ENCODE assay signal across 8 cellular contexts in the genomic region with DNA sequence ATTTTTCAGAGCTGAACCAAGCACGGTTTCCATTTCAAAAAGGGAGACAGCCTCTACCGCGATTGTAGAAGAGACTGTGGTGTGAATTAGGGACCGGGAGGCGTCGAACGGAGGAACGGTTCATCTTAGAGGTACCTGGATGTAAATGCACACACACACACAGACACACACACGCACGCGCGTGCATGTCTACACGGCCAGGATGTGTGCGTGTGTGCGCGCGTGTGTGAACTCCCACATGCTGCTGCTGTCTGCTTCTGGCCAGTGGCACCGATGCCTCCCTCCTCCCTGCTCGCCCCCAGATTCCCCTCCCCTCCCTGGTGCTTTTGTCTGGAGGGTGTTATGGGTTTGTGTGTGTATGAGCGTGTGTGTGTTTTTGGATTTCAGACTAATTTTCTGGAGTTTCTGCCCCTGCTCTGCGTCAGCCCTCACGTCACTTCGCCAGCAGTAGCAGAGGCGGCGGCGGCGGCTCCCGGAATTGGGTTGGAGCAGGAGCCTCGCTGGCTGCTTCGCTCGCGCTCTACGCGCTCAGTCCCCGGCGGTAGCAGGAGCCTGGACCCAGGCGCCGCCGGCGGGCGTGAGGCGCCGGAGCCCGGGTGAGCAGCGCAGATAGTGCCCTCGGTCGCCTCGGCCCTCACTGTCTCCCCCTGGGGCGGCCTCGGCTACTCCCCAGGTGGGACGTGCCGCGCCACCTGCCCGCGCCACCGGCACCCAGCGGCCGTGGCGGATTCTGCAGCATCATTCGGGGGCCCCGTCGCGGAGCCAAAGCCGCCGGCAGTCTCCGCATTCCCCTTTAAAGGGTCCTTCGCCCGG. TPM values are rescaled to one million over a fixed set of nuclear protein-coding genes. Genes with fewer than 3 reads are reported as not detected.
DNase-seq lines count a peak whose midpoint lies in the region; ATAC-seq and TF ChIP-seq lines count a peak whose summit lies in the region.

A gene (plus strand): TSS at position 437 of the 813 bp plus-strand sequence. CDS start 1,020 bp downstream, outside the sequence.

- peaks cover 5% of the 10 kb centered on the region for H3K9me3 Mint-ChIP-seq in endodermal cell

- H3K4me3 ChIP-seq in SJSA1 = peak within 1 kb of the TSS; percentile 23
- H3K4me3 ChIP-seq in endodermal cell (ENCODE audit: low read length) = peak within 1 kb of the TSS; percentile 83

- 1% methylated on average over 28 to 67 of the region's 68 CpGs for WGBS in endodermal cell (ENCODE audit: insufficient coverage in 1 of 2, insufficient read length in 1 of 2), 2 experiments

- no peak within 1 kb of the TSS for H3K9ac ChIP-seq in endodermal cell (ENCODE audit: extremely low read depth, low read length, poor library complexity, severe bottlenecking)

- peak; percentile 70 for TF ChIP-seq CTCF in endodermal cell (conservative IDR thresholded peaks at IDR 0.05)

- no peaks in the 10 kb centered on the region for H3K36me3 Mint-ChIP-seq in endodermal cell (ENCODE audit: low read depth)

- no peaks in the 10 kb centered on the region for H3K36me3 ChIP-seq in SJSA1
- H3K36me3 ChIP-seq in endodermal cell (ENCODE audit: control insufficient read depth, insufficient read depth, low read length) = no peaks in the 10 kb centered on the region

- H3K27ac Mint-ChIP-seq in endodermal cell = no peak within 1 kb of the TSS

- peak; percentile 38 for ATAC-seq in GM19397 (IDR thresholded peaks at IDR 0.05; ENCODE audit: unreplicated experiment)
- ATAC-seq in HG03196 (IDR thresholded peaks at IDR 0.05; ENCODE audit: unreplicated experiment) = no peak
- ATAC-seq in GM21723 (IDR thresholded peaks at IDR 0.05; ENCODE audit: unreplicated experiment) = no peak

- H3K27me3 ChIP-seq in SJSA1 (replicated peaks) (peaks cover 61% of the 10 kb centered on the region), endodermal cell (ENCODE audit: control insufficient read depth, insufficient read depth, low read length, poor library complexity, severe bottlenecking) (peaks cover 86% of the 10 kb centered on the region)

- no peak within 1 kb of the TSS for H3K27ac ChIP-seq in SJSA1
- no peak within 1 kb of the TSS for H3K27ac ChIP-seq in endodermal cell (ENCODE audit: low read depth, low read length)
- peak within 1 kb of the TSS; percentile 90 for H3K27ac ChIP-seq in temporal lobe (ENCODE audit: low read depth, low read length)

- H3K4me1 ChIP-seq in SJSA1 (replicated peaks) (peaks cover 28% of the 10 kb centered on the region), endodermal cell (ENCODE audit: control insufficient read depth, insufficient read depth, low read length) (no peaks in the 10 kb centered on the region)

- H3K4me3 Mint-ChIP-seq in endodermal cell = peak within 1 kb of the TSS; percentile 59

- DNase-seq in AG20443 (ENCODE audit: low spot score) = peak; percentile 55
- DNase-seq in SJSA1 (ENCODE audit: low read depth in 1 of 2, low spot score in 2 of 2) = peak; percentile 12 to 40
- peak; percentile 82 for DNase-seq in endodermal cell
- peak; percentile 62 for DNase-seq in medulla oblongata (ENCODE audit: extremely low spot score)

- peaks cover 9% of the 10 kb centered on the region for H3K4me1 Mint-ChIP-seq in endodermal cell

- H3K27me3 Mint-ChIP-seq in endodermal cell (ENCODE audit: insufficient read depth) = peaks cover 88% of the 10 kb centered on the region

- H3K9me3 ChIP-seq in SJSA1 (replicated peaks) (no peaks in the 10 kb centered on the region), endodermal cell (ENCODE audit: control insufficient read depth, low read length) (no peaks in the 10 kb centered on the region)

RNA-seq across cellular contexts. Expression of the gene that starts here (rescaled TPM):
- 0.16 TPM in 2 replicates for total RNA-seq in SJSA1 (2014; rRNA removed; shearing (Covaris generic))
- total RNA-seq in endodermal cell (under 1 TPM; 0.09 to 0.18 TPM), temporal lobe (151 TPM)
- 116 TPM for polyA plus RNA-seq in endodermal cell (2013, experiment 1 of 2)
- polyA plus RNA-seq in endodermal cell (2013, experiment 2 of 2) = 91.8 TPM

Comparison
In these comparisons a context has a peak if more than half of its experiments do, and no peak if none do; other contexts are left out.
1. RNA of the gene that starts here (total RNA-seq): 151 TPM in temporal lobe (single experiment); 0.09 to 0.18 TPM in endodermal cell and 0.16 TPM in SJSA1; every median in the first group is over 100 times any median in the second.
2. Peak in DNase-seq and H3K4me3 ChIP-seq in SJSA1; RNA of the gene not detected or under 1 TPM.
3. DNase-seq: peak in every context shown above with its lines; median percentile 82 in endodermal cell; 62 in medulla oblongata; 55 in AG20443; 26 in SJSA1.